ENCODE assay signal across 15 cellular contexts in the genomic region with DNA sequence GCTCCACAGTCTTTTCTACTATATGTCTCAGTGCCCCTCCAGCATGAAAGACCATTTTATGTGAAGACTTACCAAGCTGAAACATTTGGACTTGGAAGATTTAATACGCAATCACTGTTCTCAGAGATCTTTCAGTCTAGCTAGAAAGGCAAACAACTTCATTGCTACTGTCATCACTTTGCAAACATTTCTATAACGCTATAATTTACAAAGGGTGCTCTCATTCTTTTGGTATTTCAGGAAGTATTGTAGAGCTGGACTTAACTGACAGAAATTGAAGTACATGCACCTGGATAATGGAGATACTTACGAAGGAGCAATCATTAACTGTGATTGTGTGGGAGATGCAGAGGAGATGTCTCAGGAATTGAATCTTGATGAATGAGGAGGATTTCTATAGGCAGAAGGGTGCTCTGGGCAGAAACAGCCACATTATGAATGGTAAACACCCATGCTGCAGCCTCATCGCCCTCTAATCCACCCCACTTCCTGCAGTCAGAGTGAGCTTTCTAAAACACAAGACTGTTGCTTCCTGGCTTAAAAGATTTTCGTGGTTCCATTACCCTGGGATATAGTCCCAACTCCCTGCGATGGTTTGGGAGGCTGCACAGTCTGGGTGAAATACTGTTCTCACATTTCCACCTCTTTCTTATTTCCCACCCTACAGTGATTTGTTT.
"Had no signal": no experiment of that assay in that cellular context is flagged by ENCODE, and none has a peak within 500 bp of the region (broad histone marks: within the 10 kb centered on the region; RNA-seq: fewer than 3 reads in every experiment).

No MANE protein-coding gene starts in this region.

- H3K4me3 ChIP-seq: lower lobe of right lung, tibial nerve had no signal

- DNase-seq: activated CD4-positive, alpha-beta T cell treated with anti-CD3 and anti-CD28 coated beads, Interleukin-2, amount 10 ng/mL, durations not matched to agents 7 days and 5 days; activated CD4-positive, CD25-positive, alpha-beta regulatory T cell; amniotic stem cell; brain microvascular endothelial cell; cerebellar nuclear complex; endodermal cell; hypothalamus; lower lobe of right lung; naive thymus-derived CD4-positive, alpha-beta T cell; right cardiac atrium; small intestine had no signal

- H3K36me3 ChIP-seq: brain microvascular endothelial cell, lower lobe of right lung, tibial nerve had no signal

- H3K36me3 Mint-ChIP-seq: activated naive CD4-positive, alpha-beta T cell treated with anti-CD3 and anti-CD28 coated beads, Interleukin-2, amount 50 U/mL, for 24 hours had no signal

- H3K27ac ChIP-seq: brain microvascular endothelial cell, lower lobe of right lung, tibial nerve had no signal

- ATAC-seq: esophagus mucosa; naive thymus-derived CD4-positive, alpha-beta T cell; right cardiac atrium had no signal

- H3K9me3 Mint-ChIP-seq: activated CD4-positive, alpha-beta T cell treated with anti-CD3 and anti-CD28 coated beads, Interleukin-2, amount 10 ng/mL, durations not matched to agents 7 days and 5 days; activated naive CD4-positive, alpha-beta T cell treated with anti-CD3 and anti-CD28 coated beads, Interleukin-2, amount 50 U/mL, for 24 hours had no signal

- H3K4me1 Mint-ChIP-seq: activated naive CD4-positive, alpha-beta T cell treated with anti-CD3 and anti-CD28 coated beads, Interleukin-2, amount 50 U/mL, for 24 hours; naive thymus-derived CD4-positive, alpha-beta T cell had no signal

- H3K4me1 ChIP-seq: lower lobe of right lung, tibial nerve had no signal

- H3K27me3 ChIP-seq: brain microvascular endothelial cell, tibial nerve had no signal

- H3K27me3 Mint-ChIP-seq: progenitor cell of endocrine pancreas had no signal

- H3K4me3 Mint-ChIP-seq: activated CD4-positive, alpha-beta T cell treated with anti-CD3 and anti-CD28 coated beads, Interleukin-2, amount 10 ng/mL, durations not matched to agents 7 days and 5 days; activated naive CD4-positive, alpha-beta T cell treated with anti-CD3 and anti-CD28 coated beads, Interleukin-2, amount 50 U/mL, for 24 hours; endodermal cell; naive thymus-derived CD4-positive, alpha-beta T cell had no signal

- H3K27ac Mint-ChIP-seq: activated CD4-positive, alpha-beta T cell treated with anti-CD3 and anti-CD28 coated beads, Interleukin-2, amount 10 ng/mL, durations not matched to agents 7 days and 5 days; activated naive CD4-positive, alpha-beta T cell treated with anti-CD3 and anti-CD28 coated beads, Interleukin-2, amount 50 U/mL, for 24 hours; endodermal cell; naive thymus-derived CD4-positive, alpha-beta T cell had no signal
